17 cellular contexts compared by ENCODE assay signal in the genomic region with DNA sequence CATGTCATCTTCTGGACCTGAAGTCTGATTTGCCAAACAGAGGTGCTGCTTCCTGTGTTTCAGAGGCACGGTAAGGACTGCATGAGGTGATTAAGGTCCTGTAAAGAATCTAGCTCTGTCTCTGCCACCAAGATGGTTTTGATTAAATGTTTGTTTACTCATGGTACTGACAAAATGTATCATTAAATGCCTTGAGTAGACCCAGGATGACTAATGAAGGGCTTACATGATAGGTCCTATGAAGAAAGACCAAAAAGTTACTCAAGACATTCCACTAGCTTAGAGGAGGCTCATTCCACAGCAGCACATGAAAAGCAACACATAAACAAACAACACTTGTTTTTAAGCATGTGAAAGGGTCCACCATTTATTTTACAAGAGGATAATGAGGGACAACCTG.
A peak's percentile ranks its signal among the peaks of the same experiment; 100 is the strongest.
DNase-seq lines count a peak whose midpoint lies in the region; ATAC-seq and TF ChIP-seq lines count a peak whose summit lies in the region.
"Had no signal": no experiment of that assay in that cellular context is flagged by ENCODE, and none has a peak within 500 bp of the region (broad histone marks: within the 10 kb centered on the region; RNA-seq: fewer than 3 reads in every experiment).

No MANE protein-coding gene starts in this region.

- H3K36me3 ChIP-seq in RWPE2 (ENCODE audit: low read depth) = no peaks in the 10 kb centered on the region
- no peaks in the 10 kb centered on the region for H3K36me3 ChIP-seq in fibroblast of lung (ENCODE audit: control insufficient read depth, insufficient read depth, low read length)
- H3K36me3 ChIP-seq: sigmoid colon, SJCRH30 had no signal

- no peaks in the 10 kb centered on the region for H3K79me2 ChIP-seq in fibroblast of lung (ENCODE audit: control insufficient read depth, insufficient read depth, low read length)

- no peak overlapping the region for H3K27ac ChIP-seq in RWPE2 (ENCODE audit: poor library complexity, severe bottlenecking)
- no peak overlapping the region for H3K27ac ChIP-seq in fibroblast of lung (ENCODE audit: insufficient read depth, low read length)
- H3K27ac ChIP-seq: sigmoid colon had no signal

- H3K27me3 ChIP-seq in RWPE2 (ENCODE audit: insufficient read depth, poor library complexity, severe bottlenecking) (no peaks in the 10 kb centered on the region), fibroblast of lung (ENCODE audit: control insufficient read depth, insufficient read depth, low read length) (no peaks in the 10 kb centered on the region)
- H3K27me3 ChIP-seq: sigmoid colon, SJCRH30 had no signal

- no peaks in the 10 kb centered on the region for H4K20me1 ChIP-seq in fibroblast of lung (ENCODE audit: control insufficient read depth, extremely low read depth, insufficient read depth, low read length)

- no peak overlapping the region for H3K9ac ChIP-seq in fibroblast of lung (ENCODE audit: insufficient read depth, low read length)

- H3K4me3 ChIP-seq in RWPE2 (ENCODE audit: severe bottlenecking) = no peak overlapping the region
- H3K4me3 ChIP-seq in fibroblast of lung (replicated peaks in 1 of 4; ENCODE audit: control extremely low read depth in 1 of 4, insufficient read depth in 1 of 4, low read depth in 3 of 4, low read length in 4 of 4) = no peak overlapping the region
- no peak overlapping the region for H3K4me3 ChIP-seq in skeletal muscle cell (ENCODE audit: low read depth, low read length)
- H3K4me3 ChIP-seq: GM23338, sigmoid colon, SJCRH30 had no signal

- no peaks in the 10 kb centered on the region for H3K4me1 ChIP-seq in RWPE2 (ENCODE audit: insufficient read depth, poor library complexity, severe bottlenecking)
- peaks cover 7% of the 10 kb centered on the region for H3K4me1 ChIP-seq in fibroblast of lung (ENCODE audit: control insufficient read depth, extremely low read depth, insufficient read depth, low read length)
- H3K4me1 ChIP-seq: sigmoid colon had no signal

- H2AFZ ChIP-seq in fibroblast of lung (ENCODE audit: low read length) = no peak overlapping the region

- H3K9me3 ChIP-seq in RWPE2 (ENCODE audit: severe bottlenecking) = peaks cover 5% of the 10 kb centered on the region
- H3K9me3 ChIP-seq in fibroblast of lung (ENCODE audit: control insufficient read depth, insufficient read depth, low read depth, low read length) = no peaks in the 10 kb centered on the region
- H3K9me3 ChIP-seq: sigmoid colon, SJCRH30 had no signal

- no peak for TF ChIP-seq CTCF in RWPE2 (IDR thresholded peaks at IDR 0.05; ENCODE audit: poor library complexity, severe bottlenecking)
- TF ChIP-seq CTCF in fibroblast of lung (conservative IDR thresholded peaks at IDR 0.05 in 1 of 2, IDR thresholded peaks at IDR 0.05 in 1 of 2; ENCODE audit: low read depth in 1 of 2, low read length in 2 of 2) = no peak

- peak; percentile 76 for ATAC-seq in RWPE2 (ENCODE audit: low read depth)
- no peak for ATAC-seq in HG03095 (IDR thresholded peaks at IDR 0.05; ENCODE audit: unreplicated experiment)
- ATAC-seq: GM23338, left cardiac atrium had no signal

- DNase-seq in GM04503 (ENCODE audit: low read depth) (peak; percentile 95), RWPE2 (ENCODE audit: low spot score) (no peak), fibroblast of lung (ENCODE audit: low read depth in 2 of 2) (peak; percentile 33 to 41), skeletal muscle cell (ENCODE audit: low read depth) (peak; percentile 72), NCI-H2227 (lab: John Stamatoyannopoulos, UW; ENCODE audit: unreplicated experiment) (no peak), NCI-H69 (lab: John Stamatoyannopoulos, UW) (no peak)
- DNase-seq: activated CD4-positive, alpha-beta T cell treated with anti-CD3 and anti-CD28 coated beads for 4 hours; CD8-positive, alpha-beta memory T cell; left cardiac atrium; NCI-H1092 treated with DMSO at 0.1 percent for 48 hours; NK-92 treated with Interleukin-12 subunit alpha and Interleukin-12 subunit beta, amount 100 ng/mL, for 24 hours; sigmoid colon; SJCRH30; stimulated activated CD4-positive, alpha-beta T cell treated with anti-CD3 and anti-CD28 coated beads, Interleukin-4, amount 100 ng/mL, for 1 hour; T-helper 9 cell had no signal

- H3K4me2 ChIP-seq in fibroblast of lung (ENCODE audit: extremely low read depth, insufficient read depth, low read length) = no peak overlapping the region
- H3K4me2 ChIP-seq: GM23338 had no signal

Comparison
In these comparisons a context has a peak if more than half of its experiments do, and no peak if none do; other contexts are left out.
1. DNase-seq: peak in GM04503 (single experiment), fibroblast of lung (2 of 2) and skeletal muscle cell (single experiment); none in RWPE2 (single experiment), NCI-H2227 (single experiment) and NCI-H69 (single experiment).